ENCODE assay signal across 1 cellular context in genomic region chr3:130686833-130687232, GRCh38.
A peak's percentile ranks its signal among the peaks of the same experiment; 100 is the strongest.
TF ChIP-seq lines count a peak whose summit lies in the region.

No MANE protein-coding gene starts in this region.

TF ChIP-seq in GM12878, 131 proteins besides CTCF, POLR2A, EP300 and RAD21 (continued from another document):
- TF ChIP-seq, protein P1, sequence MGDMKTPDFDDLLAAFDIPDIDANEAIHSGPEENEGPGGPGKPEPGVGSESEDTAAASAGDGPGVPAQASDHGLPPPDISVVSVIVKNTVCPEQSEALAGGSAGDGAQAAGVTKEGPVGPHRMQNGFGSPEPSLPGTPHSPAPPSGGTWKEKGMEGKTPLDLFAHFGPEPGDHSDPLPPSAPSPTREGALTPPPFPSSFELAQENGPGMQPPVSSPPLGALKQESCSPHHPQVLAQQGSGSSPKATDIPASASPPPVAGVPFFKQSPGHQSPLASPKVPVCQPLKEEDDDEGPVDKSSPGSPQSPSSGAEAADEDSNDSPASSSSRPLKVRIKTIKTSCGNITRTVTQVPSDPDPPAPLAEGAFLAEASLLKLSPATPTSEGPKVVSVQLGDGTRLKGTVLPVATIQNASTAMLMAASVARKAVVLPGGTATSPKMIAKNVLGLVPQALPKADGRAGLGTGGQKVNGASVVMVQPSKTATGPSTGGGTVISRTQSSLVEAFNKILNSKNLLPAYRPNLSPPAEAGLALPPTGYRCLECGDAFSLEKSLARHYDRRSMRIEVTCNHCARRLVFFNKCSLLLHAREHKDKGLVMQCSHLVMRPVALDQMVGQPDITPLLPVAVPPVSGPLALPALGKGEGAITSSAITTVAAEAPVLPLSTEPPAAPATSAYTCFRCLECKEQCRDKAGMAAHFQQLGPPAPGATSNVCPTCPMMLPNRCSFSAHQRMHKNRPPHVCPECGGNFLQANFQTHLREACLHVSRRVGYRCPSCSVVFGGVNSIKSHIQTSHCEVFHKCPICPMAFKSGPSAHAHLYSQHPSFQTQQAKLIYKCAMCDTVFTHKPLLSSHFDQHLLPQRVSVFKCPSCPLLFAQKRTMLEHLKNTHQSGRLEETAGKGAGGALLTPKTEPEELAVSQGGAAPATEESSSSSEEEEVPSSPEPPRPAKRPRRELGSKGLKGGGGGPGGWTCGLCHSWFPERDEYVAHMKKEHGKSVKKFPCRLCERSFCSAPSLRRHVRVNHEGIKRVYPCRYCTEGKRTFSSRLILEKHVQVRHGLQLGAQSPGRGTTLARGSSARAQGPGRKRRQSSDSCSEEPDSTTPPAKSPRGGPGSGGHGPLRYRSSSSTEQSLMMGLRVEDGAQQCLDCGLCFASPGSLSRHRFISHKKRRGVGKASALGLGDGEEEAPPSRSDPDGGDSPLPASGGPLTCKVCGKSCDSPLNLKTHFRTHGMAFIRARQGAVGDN (IDR thresholded peaks at IDR 0.05): no peak
- TF ChIP-seq TBL1XR1 (IDR thresholded peaks at IDR 0.05; ENCODE audit: low read depth, low read length): no peak
- TF ChIP-seq SREBF1 (IDR thresholded peaks at IDR 0.05; ENCODE audit: low read length): no peak
- 0 out of 2 replicates have a peak, but pooled peaks have one; percentile 11 for TF ChIP-seq RAD51 (IDR thresholded peaks at IDR 0.05)
- no peak for TF ChIP-seq KLF5 (IDR thresholded peaks at IDR 0.05; ENCODE audit: partially characterized antibody)
- no peak for TF ChIP-seq POLR2AphosphoS5 (IDR thresholded peaks at IDR 0.05; ENCODE audit: low read length)
- TF ChIP-seq NFXL1 (IDR thresholded peaks at IDR 0.05; ENCODE audit: borderline replicate concordance): no peak
- TF ChIP-seq CREM (IDR thresholded peaks at IDR 0.05; ENCODE audit: low read depth): no peak
- no peak for TF ChIP-seq HCFC1 (IDR thresholded peaks at IDR 0.05; ENCODE audit: low read length)
- no peak for TF ChIP-seq CEBPZ (IDR thresholded peaks at IDR 0.05; ENCODE audit: low read depth, low read length)
- TF ChIP-seq E2F4 (IDR thresholded peaks at IDR 0.05; ENCODE audit: low read depth, low read length): no peak
